Comparison of ENCODE assay signal across 28 cellular contexts in the genomic region with DNA sequence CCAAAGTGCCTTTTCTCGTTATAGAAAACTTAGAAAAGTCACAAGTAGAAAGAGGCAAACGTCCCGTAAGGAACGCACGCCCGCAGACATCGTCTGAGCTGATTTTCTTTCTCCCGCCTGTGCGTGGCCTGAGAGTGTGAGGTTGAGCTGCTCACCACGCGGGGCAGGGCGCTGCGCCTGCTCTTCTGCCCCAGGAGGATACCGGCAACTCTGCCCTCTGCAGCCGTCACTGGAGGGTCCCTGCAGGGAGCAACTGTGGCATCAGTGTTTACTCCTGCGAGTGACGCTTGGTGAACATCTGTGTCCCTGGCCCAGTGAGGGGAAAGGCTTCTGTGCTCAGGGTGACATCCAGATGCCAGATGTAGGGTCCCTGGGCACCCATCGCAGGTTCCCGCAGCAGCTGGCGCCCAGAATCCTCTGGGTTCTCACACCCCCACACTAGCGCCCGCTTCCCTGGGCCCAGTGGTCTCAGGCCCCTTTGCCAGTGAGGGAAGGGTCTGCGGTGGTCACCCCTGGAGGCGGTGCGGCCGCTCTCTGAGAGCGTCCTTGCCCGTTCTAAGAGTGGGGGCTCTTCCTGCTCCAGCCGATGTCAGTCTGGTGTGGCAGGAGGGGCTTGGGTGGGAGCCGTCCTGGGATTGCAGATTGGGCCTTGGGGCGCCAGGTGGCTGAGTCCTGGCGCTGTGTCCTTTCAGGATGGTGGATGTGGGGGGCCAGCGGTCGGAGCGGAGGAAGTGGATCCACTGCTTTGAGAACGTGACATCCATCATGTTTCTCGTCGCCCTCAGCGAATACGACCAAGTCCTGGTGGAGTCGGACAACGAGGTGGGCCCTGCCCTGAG. TPM values are rescaled to one million over a fixed set of nuclear protein-coding genes. Genes with fewer than 3 reads are reported as not detected.
"Had no signal": no experiment of that assay in that cellular context is flagged by ENCODE, and none has a peak within 500 bp of the region (broad histone marks: within the 10 kb centered on the region; RNA-seq: fewer than 3 reads in every experiment).

No MANE protein-coding gene starts in this region.

- ATAC-seq: gastroesophageal sphincter, left lobe of liver, natural killer cell, right lobe of liver had no signal

- H2AFZ ChIP-seq: hepatocyte, neural progenitor cell had no signal

- H3K9me3 ChIP-seq: adrenal gland, ascending aorta, gastroesophageal sphincter, right lobe of liver, thyroid gland, upper lobe of left lung, vagina had no signal

- H3K27me3 ChIP-seq: adrenal gland, ascending aorta, cardiac muscle cell, gastroesophageal sphincter, hepatocyte, neural progenitor cell, right lobe of liver, thyroid gland, upper lobe of left lung, vagina had no signal

- H3K4me1 ChIP-seq: ascending aorta, neural progenitor cell, thyroid gland, upper lobe of left lung, vagina had no signal

- H3K4me3 Mint-ChIP-seq: activated naive CD4-positive, alpha-beta T cell treated with anti-CD3 and anti-CD28 coated beads for 36 hours; activated naive CD8-positive, alpha-beta T cell treated with anti-CD3 and anti-CD28 coated beads for 36 hours; activated T-helper 1 cell treated with anti-CD3 and anti-CD28 coated beads, Interleukin-12 subunit alpha, Interleukin-12 subunit beta, Interleukin-2, Interleukin-4 antibody, amounts not matched to agents 30 ng/mL and 10 ng/mL and 1 ng/mL, durations not matched to agents 14 hours and 24 hours and 36 hours; brain; natural killer cell; neural progenitor cell; stimulated activated naive CD8-positive, alpha-beta T cell treated with anti-CD3 and anti-CD28 coated beads, Interleukin-15, Interleukin-2, amounts not matched to agents 100 ng/mL and 50 ng/mL, for 24 hours had no signal

- H3K9me3 Mint-ChIP-seq: activated naive CD4-positive, alpha-beta T cell treated with anti-CD3 and anti-CD28 coated beads for 36 hours; activated naive CD8-positive, alpha-beta T cell treated with anti-CD3 and anti-CD28 coated beads for 36 hours; activated T-helper 1 cell treated with anti-CD3 and anti-CD28 coated beads, Interleukin-12 subunit alpha, Interleukin-12 subunit beta, Interleukin-2, Interleukin-4 antibody, amounts not matched to agents 30 ng/mL and 10 ng/mL and 1 ng/mL, durations not matched to agents 14 hours and 24 hours and 36 hours; brain; natural killer cell; neural progenitor cell; stimulated activated naive CD8-positive, alpha-beta T cell treated with anti-CD3 and anti-CD28 coated beads, Interleukin-15, Interleukin-2, amounts not matched to agents 100 ng/mL and 50 ng/mL, for 24 hours had no signal

- H3K27ac ChIP-seq: adrenal gland, ascending aorta, cardiac muscle cell, gastroesophageal sphincter, hepatocyte, neural progenitor cell, right lobe of liver, thyroid gland, upper lobe of left lung, vagina had no signal

- H3K27ac Mint-ChIP-seq: activated naive CD4-positive, alpha-beta T cell treated with anti-CD3 and anti-CD28 coated beads for 36 hours; activated naive CD8-positive, alpha-beta T cell treated with anti-CD3 and anti-CD28 coated beads for 36 hours; activated T-helper 1 cell treated with anti-CD3 and anti-CD28 coated beads, Interleukin-12 subunit alpha, Interleukin-12 subunit beta, Interleukin-2, Interleukin-4 antibody, amounts not matched to agents 30 ng/mL and 10 ng/mL and 1 ng/mL, durations not matched to agents 14 hours and 24 hours and 36 hours; natural killer cell; neural progenitor cell; stimulated activated naive CD8-positive, alpha-beta T cell treated with anti-CD3 and anti-CD28 coated beads, Interleukin-15, Interleukin-2, amounts not matched to agents 100 ng/mL and 50 ng/mL, for 24 hours had no signal

- H3K27me3 Mint-ChIP-seq: activated naive CD8-positive, alpha-beta T cell treated with anti-CD3 and anti-CD28 coated beads for 36 hours; brain; stimulated activated naive CD8-positive, alpha-beta T cell treated with anti-CD3 and anti-CD28 coated beads, Interleukin-15, Interleukin-2, amounts not matched to agents 100 ng/mL and 50 ng/mL, for 24 hours had no signal

- H3K4me3 ChIP-seq: adrenal gland, ascending aorta, cardiac muscle cell, gastroesophageal sphincter, hepatocyte, lung, neural progenitor cell, right lobe of liver, thyroid gland, upper lobe of left lung, vagina had no signal

- H3K36me3 Mint-ChIP-seq: activated naive CD8-positive, alpha-beta T cell treated with anti-CD3 and anti-CD28 coated beads for 36 hours; natural killer cell; neural progenitor cell had no signal

- H3K4me2 ChIP-seq: hepatocyte, neural progenitor cell had no signal

- DNase-seq: activated CD4-positive, alpha-beta T cell treated with anti-CD3 and anti-CD28 coated beads for 4 hours; activated CD4-positive, alpha-beta T cell treated with anti-CD3 and anti-CD28 coated beads, Interleukin-2, amount 50 U/mL, for 4 hours; activated CD8-positive, alpha-beta memory T cell treated with anti-CD3 and anti-CD28 coated beads, Interleukin-2, amount 50 U/mL, for 4 hours; activated effector memory CD4-positive, alpha-beta T cell treated with anti-CD3 and anti-CD28 coated beads, Interleukin-2, amount 50 U/mL, for 16 hours; activated naive CD4-positive, alpha-beta T cell treated with anti-CD3 and anti-CD28 coated beads for 36 hours; activated naive CD8-positive, alpha-beta T cell treated with anti-CD3 and anti-CD28 coated beads for 36 hours; activated T-cell treated with anti-CD3 and anti-CD28 coated beads, Interleukin-2, amount 50 U/mL, for 1 hour; adrenal gland; cortex of kidney; mesendoderm; natural killer cell; stimulated activated CD4-positive, alpha-beta T cell treated with anti-CD3 and anti-CD28 coated beads, Interleukin-4, amount 100 ng/mL, for 1 hour; thyroid gland had no signal

- H3K4me1 Mint-ChIP-seq: activated naive CD8-positive, alpha-beta T cell treated with anti-CD3 and anti-CD28 coated beads for 36 hours; brain; natural killer cell had no signal

- H3K9ac ChIP-seq: neural progenitor cell had no signal

RNA-seq across cellular contexts. Expression of a gene that starts 17.4 kb away (rescaled TPM):
- total RNA-seq: endothelial cell of umbilical vein, fibroblast of lung had no signal
